18 cellular contexts compared by ENCODE assay signal in the genomic region with DNA sequence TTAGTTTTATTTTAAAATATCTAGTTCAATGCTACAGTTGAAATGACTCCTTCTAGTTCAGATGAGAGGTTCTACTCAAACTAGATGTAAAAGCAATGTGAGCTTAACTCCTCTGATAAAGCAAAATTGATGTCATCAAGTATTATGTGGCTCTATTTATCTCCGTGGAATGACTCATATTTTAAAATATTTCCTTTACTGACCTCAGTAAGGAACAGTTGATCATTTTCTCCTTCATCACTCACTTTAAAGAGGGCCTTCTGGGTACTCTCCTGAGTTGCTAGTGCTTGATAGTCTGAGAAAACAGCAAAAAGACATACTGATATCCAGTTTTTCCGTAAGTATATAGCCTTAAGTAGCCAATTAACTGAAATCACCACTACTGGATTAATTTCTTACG.
DNase-seq lines count a peak whose midpoint lies in the region; ATAC-seq and TF ChIP-seq lines count a peak whose summit lies in the region.
"Had no signal": no experiment of that assay in that cellular context is flagged by ENCODE, and none has a peak within 500 bp of the region (broad histone marks: within the 10 kb centered on the region; RNA-seq: fewer than 3 reads in every experiment).

No MANE protein-coding gene starts in this region.

- H3K4me1 ChIP-seq in mesenchymal stem cell (ENCODE audit: control insufficient read depth, insufficient read depth, low read depth, low read length) (no peaks in the 10 kb centered on the region), colonic mucosa (no peaks in the 10 kb centered on the region)
- no peaks in the 10 kb centered on the region for H3K4me1 ChIP-seq in CD8-positive, alpha-beta T cell (ENCODE audit: insufficient read depth, low read length)
- H3K4me1 ChIP-seq: left lung, parathyroid adenoma had no signal

- no peaks in the 10 kb centered on the region for H3K79me1 ChIP-seq in mesenchymal stem cell (replicated peaks; ENCODE audit: low read length, poor library complexity, severe bottlenecking)

- H3K9ac ChIP-seq in mesenchymal stem cell (ENCODE audit: low read length) (no peak overlapping the region), colonic mucosa (ENCODE audit: low read depth in 2 of 2, low read length in 2 of 2) (no peak overlapping the region)
- H3K9ac ChIP-seq: parathyroid adenoma had no signal

- H3K27me3 Mint-ChIP-seq in CD8-positive, alpha-beta T cell (ENCODE audit: low read depth) = no peaks in the 10 kb centered on the region

- H3K4me3 ChIP-seq in mesenchymal stem cell (ENCODE audit: insufficient read depth in 1 of 2, low read depth in 1 of 2, low read length in 2 of 2) (no peak overlapping the region), colonic mucosa (no peak overlapping the region)
- no peak overlapping the region for H3K4me3 ChIP-seq in CD8-positive, alpha-beta T cell (ENCODE audit: low read depth, low read length)
- H3K4me3 ChIP-seq: left lung had no signal

- no peak overlapping the region for H4K91ac ChIP-seq in mesenchymal stem cell (ENCODE audit: low read length)

- H3K4ac ChIP-seq in mesenchymal stem cell (ENCODE audit: low read depth in 1 of 2, low read length in 2 of 2) = no peak overlapping the region

- H3K27ac ChIP-seq in mesenchymal stem cell (ENCODE audit: low read length, poor library complexity, severe bottlenecking) = no peak overlapping the region
- no peak overlapping the region for H3K27ac ChIP-seq in CD8-positive, alpha-beta T cell (ENCODE audit: low read depth, low read length)
- no peak overlapping the region for H3K27ac ChIP-seq in colonic mucosa
- H3K27ac ChIP-seq: left lung, parathyroid adenoma had no signal

- no peaks in the 10 kb centered on the region for H3K4me1 Mint-ChIP-seq in CD8-positive, alpha-beta T cell (ENCODE audit: low read depth)

- H3K9me3 Mint-ChIP-seq in CD8-positive, alpha-beta T cell = peaks cover 24% of the 10 kb centered on the region

- H3K18ac ChIP-seq in mesenchymal stem cell (ENCODE audit: low read depth in 1 of 2, low read length in 2 of 2) = no peak overlapping the region

- H3K27me3 ChIP-seq in mesenchymal stem cell (ENCODE audit: control insufficient read depth in 1 of 2, insufficient read depth in 1 of 2, low read length in 2 of 2) = no peaks in the 10 kb centered on the region
- H3K27me3 ChIP-seq in CD8-positive, alpha-beta T cell (ENCODE audit: insufficient read depth, low read length) = no peaks in the 10 kb centered on the region
- no peaks in the 10 kb centered on the region for H3K27me3 ChIP-seq in colonic mucosa
- H3K27me3 ChIP-seq: left lung had no signal

- WGBS in mesenchymal stem cell = 0% methylated on average over 1 of the region's 3 CpGs

- H2BK12ac ChIP-seq in mesenchymal stem cell (ENCODE audit: low read length in 2 of 2) = no peak overlapping the region

- intact Hi-C loops in CD8-positive, alpha-beta T cell (cut with DNase I, micrococcal nuclease) = no loop called here
- intact Hi-C loops in colonic mucosa (cut with DNase I) = no loop called here

- H3K14ac ChIP-seq in mesenchymal stem cell (ENCODE audit: low read length in 2 of 2) = no peak overlapping the region

- no peak overlapping the region for H3K4me3 Mint-ChIP-seq in CD8-positive, alpha-beta T cell
- H3K4me3 Mint-ChIP-seq: activated T-cell treated with anti-CD3 and anti-CD28 coated beads, Interleukin-2, amount 50 U/mL, for 72 hours had no signal

- no peak overlapping the region for H4K8ac ChIP-seq in mesenchymal stem cell (ENCODE audit: low read length)

- ATAC-seq in HG03095 (IDR thresholded peaks at IDR 0.05; ENCODE audit: unreplicated experiment) (no peak), HG03135 (IDR thresholded peaks at IDR 0.05; ENCODE audit: unreplicated experiment) (no peak)
- no peak for ATAC-seq in CD8-positive, alpha-beta T cell
- ATAC-seq: activated T-cell treated with anti-CD3 and anti-CD28 coated beads, Interleukin-2, amount 50 U/mL, for 72 hours; left lung; stimulated activated naive CD8-positive, alpha-beta T cell treated with anti-CD3 and anti-CD28 coated beads, Interleukin-15, Interleukin-2, amounts not matched to agents 100 U/mL and 50 U/mL, for 24 hours had no signal

- H2BK120ac ChIP-seq in mesenchymal stem cell (ENCODE audit: low read depth, low read length) = no peak overlapping the region

- H2BK5ac ChIP-seq in mesenchymal stem cell (ENCODE audit: low read depth, low read length, poor library complexity, severe bottlenecking) = no peak overlapping the region

- H3K4me2 ChIP-seq in mesenchymal stem cell (ENCODE audit: low read length, poor library complexity, severe bottlenecking) = no peak overlapping the region

- no peak overlapping the region for H3K27ac Mint-ChIP-seq in CD8-positive, alpha-beta T cell
- H3K27ac Mint-ChIP-seq: activated T-cell treated with anti-CD3 and anti-CD28 coated beads, Interleukin-2, amount 50 U/mL, for 72 hours had no signal

- H3K9me3 ChIP-seq in mesenchymal stem cell (ENCODE audit: control insufficient read depth, low read length) = no peaks in the 10 kb centered on the region
- no peaks in the 10 kb centered on the region for H3K9me3 ChIP-seq in CD8-positive, alpha-beta T cell (ENCODE audit: low read length)
- H3K9me3 ChIP-seq in colonic mucosa = peaks cover 3% of the 10 kb centered on the region

- H3K23ac ChIP-seq in mesenchymal stem cell (ENCODE audit: low read length in 2 of 2) = no peak overlapping the region

- no peak overlapping the region for H2AK5ac ChIP-seq in mesenchymal stem cell (ENCODE audit: low read length, severe bottlenecking)

- CTCF ChIA-PET in CD8-positive, alpha-beta T cell (lab: Charles Lee) = no interaction called here

- DNase-seq in AG08396 (ENCODE audit: low spot score) = peak; percentile 27
- peak; percentile 81 for DNase-seq in NCI-H226
- peak; percentile 64 for DNase-seq in dermis blood vessel endothelial cell
- DNase-seq in mesenchymal stem cell = peak; percentile 80
- no peak for DNase-seq in CD8-positive, alpha-beta T cell
- DNase-seq in colonic mucosa = no peak
- DNase-seq: activated CD4-positive, alpha-beta T cell treated with anti-CD3 and anti-CD28 coated beads, Interleukin-2, amount 50 U/mL, for 1 hour; activated T-cell treated with anti-CD3 and anti-CD28 coated beads, Interleukin-2, amount 50 U/mL, for 72 hours; DMS 273 treated with DMSO at 0.1 percent for 48 hours; Kasumi-1; left lung; NCI-H1436 treated with DMSO at 0.1 percent for 48 hours; NCI-H446; stimulated activated CD4-positive, alpha-beta T cell treated with anti-CD3 and anti-CD28 coated beads, Interleukin-12 subunit alpha, Interleukin-12 subunit beta, amount 100 ng/mL, for 4 hours; stimulated activated naive CD8-positive, alpha-beta T cell treated with anti-CD3 and anti-CD28 coated beads, Interleukin-15, Interleukin-2, amounts not matched to agents 100 U/mL and 50 U/mL, for 24 hours had no signal

- no peak for TF ChIP-seq CTCF in CD8-positive, alpha-beta T cell (IDR thresholded peaks at IDR 0.05)
- TF ChIP-seq CTCF in colonic mucosa (IDR thresholded peaks at IDR 0.05) = no peak

- H3K36me3 ChIP-seq in mesenchymal stem cell (ENCODE audit: control insufficient read depth in 1 of 2, insufficient read depth in 2 of 2, low read depth in 1 of 2, low read length in 2 of 2) (no peaks in the 10 kb centered on the region), colonic mucosa (no peaks in the 10 kb centered on the region)
- no peaks in the 10 kb centered on the region for H3K36me3 ChIP-seq in CD8-positive, alpha-beta T cell (ENCODE audit: insufficient read depth, low read length)
- H3K36me3 ChIP-seq: left lung had no signal

- H3K36me3 Mint-ChIP-seq in CD8-positive, alpha-beta T cell = no peaks in the 10 kb centered on the region

- no peak overlapping the region for H2BK15ac ChIP-seq in mesenchymal stem cell (ENCODE audit: low read depth, poor library complexity, severe bottlenecking)

- H2AFZ ChIP-seq in mesenchymal stem cell (ENCODE audit: low read depth, low read length) = no peak overlapping the region
- H2AFZ ChIP-seq: parathyroid adenoma had no signal

- POLR2A ChIA-PET in CD8-positive, alpha-beta T cell (lab: Charles Lee) = no interaction called here

Comparison
In these comparisons a context has a peak if more than half of its experiments do, and no peak if none do; other contexts are left out.
1. DNase-seq: peak in AG08396 (single experiment), NCI-H226 (single experiment), dermis blood vessel endothelial cell (single experiment) and mesenchymal stem cell (single experiment); none in CD8-positive, alpha-beta T cell (0 of 7) and colonic mucosa (single experiment).